ENCODE assay signal across 12 cellular contexts in the genomic region with DNA sequence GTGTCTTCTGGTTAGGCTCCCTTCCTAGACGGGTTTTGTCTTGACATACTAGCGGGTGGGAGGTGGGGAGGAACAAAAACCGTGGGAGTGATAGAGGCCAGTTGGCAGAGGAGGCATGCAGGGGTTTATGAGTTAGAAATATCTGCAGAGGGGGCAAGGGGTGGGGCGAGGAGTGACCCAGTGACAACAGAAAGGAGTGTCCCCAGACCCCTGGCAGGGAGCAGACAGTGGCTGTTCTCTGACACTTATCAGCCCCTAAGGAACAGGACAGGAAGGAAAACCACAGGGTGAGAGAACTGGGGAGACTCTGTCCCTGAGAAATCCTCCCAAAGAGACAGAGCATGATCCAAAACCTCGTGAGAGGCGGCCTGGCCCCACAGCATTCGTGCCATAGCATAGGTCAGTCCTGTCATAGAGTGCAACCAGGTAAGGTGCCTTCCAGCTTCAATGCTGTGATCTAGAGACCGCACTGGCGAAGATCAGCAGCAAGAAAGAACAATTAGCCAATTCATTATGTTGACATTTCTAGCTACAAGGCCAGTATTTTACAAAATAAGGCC.
DNase-seq lines count a peak whose midpoint lies in the region; ATAC-seq, FAIRE-seq and TF ChIP-seq lines count a peak whose summit lies in the region.
"Had no signal": no experiment of that assay in that cellular context is flagged by ENCODE, and none has a peak within 500 bp of the region (broad histone marks: within the 10 kb centered on the region; RNA-seq: fewer than 3 reads in every experiment).

No MANE protein-coding gene starts in this region.

- H3K9ac ChIP-seq in BLaER1 treated with 17β-estradiol and CSF1 and Interleukin-3, amounts not matched to agents 10 nM and 100 nM: no peak overlapping the region
- H3K9ac ChIP-seq in K562 (ENCODE audit: insufficient read depth in 1 of 2, low read depth in 2 of 2, low read length in 2 of 2) (peak overlapping the region in 1 of 2 experiments; percentile 49; a peak in 1 of 4 replicates), kidney (ENCODE audit: low read length in 2 of 2) (no peak overlapping the region)

- no peaks in the 10 kb centered on the region for H3K36me3 ChIP-seq in BLaER1 treated with 17β-estradiol and CSF1 and Interleukin-3, amounts not matched to agents 10 nM and 100 nM
- H3K36me3 ChIP-seq in K562 (ENCODE audit: control insufficient read depth, insufficient read depth, low read length) (peaks cover 5% of the 10 kb centered on the region; the same call in 1 of the 3 replicates), kidney (ENCODE audit: control insufficient read depth in 1 of 2, insufficient read depth in 2 of 2, low read length in 2 of 2) (no peaks in the 10 kb centered on the region), sigmoid colon (no peaks in the 10 kb centered on the region)

- WGBS in K562 (ENCODE audit: insufficient coverage, low coverage, missing lambda C conversion rate): 54% methylated on average over 9 of the region's 9 CpGs
- WGBS in sigmoid colon, 2 donors: 79 to 86% methylated on average over 9 of the region's 9 CpGs

- H3K27me3 ChIP-seq in BLaER1 treated with 17β-estradiol and CSF1 and Interleukin-3, amounts not matched to agents 10 nM and 100 nM: no peaks in the 10 kb centered on the region
- H3K27me3 ChIP-seq in K562 (ENCODE audit: control insufficient read depth in 2 of 2, insufficient read depth in 2 of 2, low read length in 2 of 2) (no peaks in the 10 kb centered on the region), sigmoid colon (no peaks in the 10 kb centered on the region)

- H3K27ac ChIP-seq in BLaER1 treated with 17β-estradiol and CSF1 and Interleukin-3, amounts not matched to agents 10 nM and 100 nM: no peak overlapping the region
- H3K27ac ChIP-seq in K562 (ENCODE audit: extremely low read depth, low read depth, low read length): no peak overlapping the region
- H3K27ac ChIP-seq in kidney (ENCODE audit: low read depth in 2 of 2, low read length in 2 of 2): peak overlapping the region; percentile 60 to 63
- peak overlapping the region; percentile 75 to 91 (median 90) for H3K27ac ChIP-seq in sigmoid colon

- TF ChIP-seq CTCF in K562 (IDR thresholded peaks at IDR 0.05 in 2 of 3, conservative IDR thresholded peaks at IDR 0.05 in 1 of 3; ENCODE audit: insufficient read depth in 2 of 3, low read depth in 1 of 3, low read length in 3 of 3) (no peak), kidney (IDR thresholded peaks at IDR 0.05; ENCODE audit: borderline replicate concordance, extremely low read depth, insufficient read depth) (no peak), sigmoid colon (IDR thresholded peaks at IDR 0.05) (no peak)

- H3K4me1 ChIP-seq in BLaER1 treated with 17β-estradiol and CSF1 and Interleukin-3, amounts not matched to agents 10 nM and 100 nM: peaks cover 0 to 10% (median 8%) of the 10 kb centered on the region in 10 experiments; a peak in 15 of 20 replicates
- peaks cover 7 to 13% of the 10 kb centered on the region in 2 experiments; a peak in 3 of 5 replicates for H3K4me1 ChIP-seq in K562 (replicated peaks in 1 of 2; ENCODE audit: control insufficient read depth in 2 of 2, insufficient read depth in 2 of 2, low read length in 2 of 2)
- H3K4me1 ChIP-seq in kidney (ENCODE audit: control insufficient read depth in 1 of 2, insufficient read depth in 1 of 2, low read depth in 1 of 2, low read length in 2 of 2): peaks cover 7 to 15% of the 10 kb centered on the region in 2 donors
- peaks cover 0 to 75% (median 63%) of the 10 kb centered on the region in 4 donors for H3K4me1 ChIP-seq in sigmoid colon

- TF ChIP-seq EP300 in K562 (IDR thresholded peaks at IDR 0.05; ENCODE audit: low read length) (no peak), sigmoid colon (IDR thresholded peaks at IDR 0.05) (no peak)

- FAIRE-seq in K562 (lab: Jason Lieb, UNC) (no peak), kidney (lab: Jason Lieb, UNC) (no peak)
- FAIRE-seq: colon had no signal

- intact Hi-C loops in K562 (cut with micrococcal nuclease): no loop called here
- intact Hi-C loops in kidney (cut with DNase I): no loop called here
- intact Hi-C loops in sigmoid colon (cut with DNase I): loop anchor here (10.0 kb wide), 1 partner anchor 144 kb away; the partner anchor contains the start of gene CRADD

- no peaks in the 10 kb centered on the region for H4K20me1 ChIP-seq in BLaER1 treated with 17β-estradiol and CSF1 and Interleukin-3, amounts not matched to agents 10 nM and 100 nM
- no peaks in the 10 kb centered on the region for H4K20me1 ChIP-seq in K562 (replicated peaks; ENCODE audit: control insufficient read depth, insufficient read depth, low read length)

- ATAC-seq in K562: peak; percentile 47; the same call in 2 of the 3 replicates
- no peak for ATAC-seq in HG03196 (IDR thresholded peaks at IDR 0.05; ENCODE audit: unreplicated experiment)

- H3K9me1 ChIP-seq in K562 (ENCODE audit: control insufficient read depth, insufficient read depth, low read length): no peaks in the 10 kb centered on the region

- no TSS peak for BruUV-seq in K562 (replicated peaks; lab: Mats Ljungman, UMichigan)

- H3K9me3 ChIP-seq in BLaER1 treated with 17β-estradiol and CSF1 and Interleukin-3, amounts not matched to agents 10 nM and 100 nM (replicated peaks in 1 of 11): peaks cover 0 to 9% (median 0%) of the 10 kb centered on the region in 11 experiments; a peak in 1 of 22 replicates
- H3K9me3 ChIP-seq in K562 (replicated peaks; ENCODE audit: control insufficient read depth, insufficient read depth, low read depth, low read length) (no peaks in the 10 kb centered on the region), kidney (ENCODE audit: control insufficient read depth in 1 of 2, low read length in 2 of 2) (no peaks in the 10 kb centered on the region), sigmoid colon (no peaks in the 10 kb centered on the region)

- CTCF ChIA-PET in K562 (lab: Yijun Ruan, JAX; ENCODE audit: low intra/inter-chr PET ratio): no interaction called here

- TF ChIP-seq RAD21 in K562 (CRISPR knock-in tag; conservative IDR thresholded peaks at IDR 0.05 in 1 of 2, IDR thresholded peaks at IDR 0.05 in 1 of 2): no peak

- H2AFZ ChIP-seq in K562 (ENCODE audit: low read depth, low read length): no peak overlapping the region

- TF ChIP-seq POLR2A in K562 (conservative IDR thresholded peaks at IDR 0.05): no peak
- no peak for TF ChIP-seq POLR2A in sigmoid colon (IDR thresholded peaks at IDR 0.05)

- in situ Hi-C loops in K562 (cut with MboI): no loop called here

- peak overlapping the region in 10 of 11 experiments; percentile 1 to 60 (median 40); a peak in 16 of 22 replicates for H3K4me2 ChIP-seq in BLaER1 treated with 17β-estradiol and CSF1 and Interleukin-3, amounts not matched to agents 10 nM and 100 nM
- no peak overlapping the region for H3K4me2 ChIP-seq in K562 (ENCODE audit: insufficient read depth, low read length)

- DNase-seq in K562 (ENCODE audit: extremely low read depth in 1 of 4, low spot score in 3 of 4): no peak
- peak; percentile 72 for DNase-seq in kidney
- no peak for DNase-seq in sigmoid colon
- no peak for DNase-seq in putamen (ENCODE audit: low spot score)
- DNase-seq in activated gamma-delta T cell (lab: John Stamatoyannopoulos, UW): no peak
- no peak for DNase-seq in medulla oblongata (ENCODE audit: extremely low spot score)
- DNase-seq: DMS153, RPMI8226, T1000 had no signal

- H3K79me2 ChIP-seq in K562 (ENCODE audit: control insufficient read depth, insufficient read depth, low read length): no peaks in the 10 kb centered on the region

- H3K4me3 ChIP-seq in BLaER1 treated with 17β-estradiol and CSF1 and Interleukin-3, amounts not matched to agents 10 nM and 100 nM: no peak overlapping the region
- H3K4me3 ChIP-seq in K562 (no peak overlapping the region), kidney (ENCODE audit: low read length in 2 of 2) (no peak overlapping the region), sigmoid colon (no peak overlapping the region)

- POLR2A ChIA-PET in K562 (lab: Yijun Ruan, JAX): interaction anchor here (0.9 to 1.5 kb wide), 6 partner anchors 8 to 33 kb away, joined by 3 to 5 read pairs (median 4); no protein-coding TSS in a partner anchor

TF ChIP-seq in K562, 482 proteins besides CTCF, POLR2A, EP300 and RAD21 (continues in another document):
- TF ChIP-seq NR4A1 (CRISPR knock-in tag; IDR thresholded peaks at IDR 0.05) (no peak), NR4A1 (tag; IDR thresholded peaks at IDR 0.05) (no peak), SIX5 (IDR thresholded peaks at IDR 0.05; ENCODE audit: borderline replicate concordance in 1 of 2, insufficient read depth in 1 of 2, low read depth in 1 of 2, low read length in 2 of 2) (no peak), KDM5B (IDR thresholded peaks at IDR 0.05; ENCODE audit: insufficient replicate concordance, low read depth, low read length) (no peak), POLR2AphosphoS2 (IDR thresholded peaks at IDR 0.05; ENCODE audit: low read length) (no peak), POLR2AphosphoS5 (IDR thresholded peaks at IDR 0.05; ENCODE audit: control insufficient read depth, insufficient read depth, low read depth, low read length) (no peak), PCBP1 (IDR thresholded peaks at IDR 0.05; ENCODE audit: low read depth, low read length, poor library complexity, severe bottlenecking) (no peak), ZBTB1 (CRISPR knock-in tag; IDR thresholded peaks at IDR 0.05; ENCODE audit: borderline replicate concordance, low read depth) (no peak), NELFE (IDR thresholded peaks at IDR 0.05; ENCODE audit: insufficient read depth, insufficient read length) (no peak), CBFA2T2 (conservative IDR thresholded peaks at IDR 0.05) (no peak), MCM2 (IDR thresholded peaks at IDR 0.05; ENCODE audit: low read depth) (no peak), GTF2A2 (tag; IDR thresholded peaks at IDR 0.05) (no peak), FOXJ3 (CRISPR knock-in tag; IDR thresholded peaks at IDR 0.05) (no peak), CGGBP1 (CRISPR knock-in tag; IDR thresholded peaks at IDR 0.05) (no peak)
- TF ChIP-seq, protein P1, sequence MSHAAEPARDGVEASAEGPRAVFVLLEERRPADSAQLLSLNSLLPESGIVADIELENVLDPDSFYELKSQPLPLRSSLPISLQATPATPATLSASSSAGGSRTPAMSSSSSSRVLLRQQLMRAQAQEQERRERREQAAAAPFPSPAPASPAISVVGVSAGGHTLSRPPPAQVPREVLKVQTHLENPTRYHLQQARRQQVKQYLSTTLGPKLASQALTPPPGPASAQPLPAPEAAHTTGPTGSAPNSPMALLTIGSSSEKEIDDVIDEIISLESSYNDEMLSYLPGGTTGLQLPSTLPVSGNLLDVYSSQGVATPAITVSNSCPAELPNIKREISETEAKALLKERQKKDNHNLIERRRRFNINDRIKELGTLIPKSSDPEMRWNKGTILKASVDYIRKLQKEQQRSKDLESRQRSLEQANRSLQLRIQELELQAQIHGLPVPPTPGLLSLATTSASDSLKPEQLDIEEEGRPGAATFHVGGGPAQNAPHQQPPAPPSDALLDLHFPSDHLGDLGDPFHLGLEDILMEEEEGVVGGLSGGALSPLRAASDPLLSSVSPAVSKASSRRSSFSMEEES (CRISPR knock-in tag; IDR thresholded peaks at IDR 0.05): no peak

Comparison
In these comparisons a context has a peak if more than half of its experiments do, and no peak if none do; other contexts are left out.
1. H3K27ac ChIP-seq: peak in kidney (2 of 2) and sigmoid colon (4 of 4); none in BLaER1 treated with 17β-estradiol and CSF1 and Interleukin-3, amounts not matched to agents 10 nM and 100 nM (0 of 11) and K562 (single experiment).